ENCODE assay signal across 26 cellular contexts in genomic region chr2:229598227-229598626, GRCh38.
"Had no signal": no experiment of that assay in that cellular context is flagged by ENCODE, and none has a peak within 500 bp of the region (broad histone marks: within the 10 kb centered on the region; RNA-seq: fewer than 3 reads in every experiment).

No MANE protein-coding gene starts in this region.

- H3K4me2 ChIP-seq: hepatocyte had no signal

- H3K36me3 ChIP-seq: left ventricle myocardium inferior, pancreas, prostate gland, stomach, thyroid gland, transverse colon, upper lobe of right lung had no signal

- H2AFZ ChIP-seq: hepatocyte had no signal

- ATAC-seq: mucosa of descending colon; naive thymus-derived CD8-positive, alpha-beta T cell; pancreas; right cardiac atrium; sciatic nerve; stimulated activated naive B cell treated with anti-CD40 and anti-IgM and Interleukin-4, amounts not matched to agents 10 μg/mL and 1 μg/mL and 100 μg/mL, for 72 hours; stimulated activated naive CD8-positive, alpha-beta T cell treated with anti-CD3 and anti-CD28 coated beads, Interleukin-15, Interleukin-2, amounts not matched to agents 100 U/mL and 50 U/mL, for 24 hours; upper lobe of right lung had no signal

- H3K9me3 ChIP-seq: left ventricle myocardium inferior, mucosa of descending colon, pancreas, prostate gland, stomach, testis, thyroid gland, transverse colon, upper lobe of right lung had no signal

- H3K27me3 ChIP-seq: hepatocyte, pancreas, stomach, testis, thyroid gland, transverse colon, upper lobe of right lung had no signal

- DNase-seq: islet precursor cell; left ventricle myocardium inferior; midbrain; mucosa of descending colon; naive thymus-derived CD8-positive, alpha-beta T cell; nucleus accumbens; pancreas; posterior cingulate gyrus; retina; right cardiac atrium; stimulated activated CD4-positive, alpha-beta T cell treated with anti-CD3 and anti-CD28 coated beads, Interleukin-12 subunit alpha, Interleukin-12 subunit beta, amount 100 ng/mL, for 4 hours; stimulated activated CD4-positive, alpha-beta T cell treated with anti-CD3 and anti-CD28 coated beads, Interleukin-15, amount 100 ng/mL, for 24 hours; stimulated activated CD4-positive, alpha-beta T cell treated with anti-CD3 and anti-CD28 coated beads, Interleukin-2, amount 100 ng/mL, for 24 hours; stimulated activated CD4-positive, alpha-beta T cell treated with anti-CD3 and anti-CD28 coated beads, Interleukin-4, amount 100 ng/mL, for 1 hour; stimulated activated naive B cell treated with anti-CD40 and anti-IgM and Interleukin-4, amounts not matched to agents 10 μg/mL and 1 μg/mL and 100 μg/mL, for 72 hours; stimulated activated naive CD8-positive, alpha-beta T cell treated with anti-CD3 and anti-CD28 coated beads, Interleukin-15, Interleukin-2, amounts not matched to agents 100 U/mL and 50 U/mL, for 24 hours; stomach; testis; thyroid gland; transverse colon; upper lobe of right lung had no signal

- H3K4me1 ChIP-seq: left ventricle myocardium inferior, pancreas, prostate gland, stomach, testis, transverse colon, upper lobe of right lung had no signal

- H3K4me3 ChIP-seq: hepatocyte, left ventricle myocardium inferior, lung, mucosa of descending colon, pancreas, prostate gland, skin epidermis, stomach, testis, thyroid gland, transverse colon, upper lobe of right lung had no signal

- H3K79me2 ChIP-seq: hepatocyte had no signal

- H3K27ac ChIP-seq: hepatocyte, left ventricle myocardium inferior, pancreas, prostate gland, skin epidermis, stomach, testis, thyroid gland, transverse colon, upper lobe of right lung had no signal
